15 cellular contexts compared by ENCODE assay signal in genomic region chr9:130008577-130008976, GRCh38. TPM values are rescaled to one million over a fixed set of nuclear protein-coding genes. Genes with fewer than 3 reads are reported as not detected.
DNase-seq lines count a peak whose midpoint lies in the region; ATAC-seq and TF ChIP-seq lines count a peak whose summit lies in the region.
"Had no signal": no experiment of that assay in that cellular context is flagged by ENCODE, and none has a peak within 500 bp of the region (broad histone marks: within the 10 kb centered on the region; RNA-seq: fewer than 3 reads in every experiment).

No MANE protein-coding gene starts in this region.

- H3K27me3 ChIP-seq in right lobe of liver (no peaks in the 10 kb centered on the region), transverse colon (no peaks in the 10 kb centered on the region)
- H3K27me3 ChIP-seq: pancreas had no signal

- peaks cover 82% of the 10 kb centered on the region for H3K4me1 Mint-ChIP-seq in activated naive CD4-positive, alpha-beta T cell treated with anti-CD3 and anti-CD28 coated beads for 36 hours (ENCODE audit: low read depth)

- WGBS in right lobe of liver (ENCODE audit: insufficient coverage, low coverage, low lambda C conversion rate, missing lambda C conversion rate) = 17% methylated on average over 4 of the region's 4 CpGs
- WGBS in transverse colon (ENCODE audit: low coverage in 1 of 2), 2 donors = 28 to 37% methylated on average over 2 to 4 of the region's 4 CpGs

- H3K4me3 ChIP-seq in right lobe of liver (no peak overlapping the region), transverse colon (no peak overlapping the region)
- H3K4me3 ChIP-seq: pancreas had no signal

- peak; percentile 91 to 94 (median 92) for ATAC-seq in right lobe of liver
- ATAC-seq in GM18498 (IDR thresholded peaks at IDR 0.05; ENCODE audit: unreplicated experiment) = no peak
- ATAC-seq: PC-3 had no signal

- H3K9me3 ChIP-seq in right lobe of liver (no peaks in the 10 kb centered on the region), transverse colon (no peaks in the 10 kb centered on the region)
- H3K9me3 ChIP-seq: pancreas had no signal

- H3K27ac Mint-ChIP-seq in activated naive CD4-positive, alpha-beta T cell treated with anti-CD3 and anti-CD28 coated beads for 36 hours = peak overlapping the region; percentile 93

- H3K4me1 ChIP-seq in right lobe of liver = peaks cover 0 to 13% (median 4%) of the 10 kb centered on the region in 4 donors
- H3K4me1 ChIP-seq in transverse colon = peaks cover 0 to 52% (median 15%) of the 10 kb centered on the region in 4 donors
- H3K4me1 ChIP-seq: pancreas had no signal

- intact Hi-C loops in activated naive CD4-positive, alpha-beta T cell treated with anti-CD3 and anti-CD28 coated beads for 36 hours (cut with micrococcal nuclease) = no loop called here
- intact Hi-C loops in right lobe of liver (cut with DNase I) = no loop called here
- intact Hi-C loops in transverse colon (cut with DNase I; ENCODE audit: low total_unique reads) = no loop called here

- H3K36me3 ChIP-seq in right lobe of liver = no peaks in the 10 kb centered on the region
- no peaks in the 10 kb centered on the region for H3K36me3 ChIP-seq in transverse colon
- H3K36me3 ChIP-seq: pancreas had no signal

- H3K36me3 Mint-ChIP-seq in activated naive CD4-positive, alpha-beta T cell treated with anti-CD3 and anti-CD28 coated beads for 36 hours (ENCODE audit: low read depth) = peaks cover 25% of the 10 kb centered on the region

- TF ChIP-seq EP300 in transverse colon (IDR thresholded peaks at IDR 0.05; ENCODE audit: low read depth) = no peak

- no peak for TF ChIP-seq POLR2A in right lobe of liver (IDR thresholded peaks at IDR 0.05)
- TF ChIP-seq POLR2A in transverse colon (IDR thresholded peaks at IDR 0.05) = no peak

- TF ChIP-seq CTCF in right lobe of liver (IDR thresholded peaks at IDR 0.05) = no peak
- TF ChIP-seq CTCF in transverse colon (IDR thresholded peaks at IDR 0.05) = no peak

- in situ Hi-C loops in transverse colon (cut with MboI; ENCODE audit: low pct_ligation_motif_present in 1 of 4, low pct_unique_long_range_greater_than_20kb in 1 of 4, low sequenced_read_pairs in 3 of 4) = no loop called here

- H3K27me3 Mint-ChIP-seq in activated naive CD4-positive, alpha-beta T cell treated with anti-CD3 and anti-CD28 coated beads for 36 hours (ENCODE audit: low read depth) = no peaks in the 10 kb centered on the region

- no peak for DNase-seq in activated naive CD4-positive, alpha-beta T cell treated with anti-CD3 and anti-CD28 coated beads for 36 hours
- no peak for DNase-seq in activated naive CD4-positive, alpha-beta T cell (lab: John Stamatoyannopoulos, UW)
- DNase-seq in activated CD8-positive, alpha-beta memory T cell treated with anti-CD3 and anti-CD28 coated beads, Interleukin-2, amount 50 U/mL, for 48 hours = peak; percentile 51
- DNase-seq in right lobe of liver = no peak
- DNase-seq in transverse colon = no peak
- DNase-seq in hepatic stellate cell (ENCODE audit: low spot score) = no peak
- no peak for DNase-seq in GM03348 (ENCODE audit: low spot score)
- DNase-seq: activated CD4-positive, alpha-beta T cell treated with anti-CD3 and anti-CD28 coated beads, Interleukin-2, amount 50 U/mL, for 4 hours; aorta; dermis blood vessel endothelial cell; DMS53; midbrain; pancreas; PC-3 had no signal

- CTCF ChIA-PET in activated naive CD4-positive, alpha-beta T cell treated with anti-CD3 and anti-CD28 coated beads for 36 hours (lab: Charles Lee) = interaction anchor here (0.6 to 1.6 kb wide), 4 partner anchors 8 to 22 kb away, joined by 3 to 8 read pairs (median 4); no protein-coding TSS in a partner anchor

- peaks cover 3% of the 10 kb centered on the region for H3K9me3 Mint-ChIP-seq in activated naive CD4-positive, alpha-beta T cell treated with anti-CD3 and anti-CD28 coated beads for 36 hours

- H3K4me3 Mint-ChIP-seq in activated naive CD4-positive, alpha-beta T cell treated with anti-CD3 and anti-CD28 coated beads for 36 hours = no peak overlapping the region

- H3K27ac ChIP-seq in right lobe of liver = peak overlapping the region in 1 of 3 donors; percentile 48
- peak overlapping the region; percentile 46 to 67 (median 60) for H3K27ac ChIP-seq in transverse colon
- H3K27ac ChIP-seq: pancreas had no signal

RNA-seq across cellular contexts. Expression of gene FNBP1, which starts 34.4 kb away (rescaled TPM):
- total RNA-seq in activated naive CD4-positive, alpha-beta T cell treated with anti-CD3 and anti-CD28 coated beads for 36 hours = 100 to 1,000 TPM; 126 to 128 TPM
- total RNA-seq in right lobe of liver (10 to 100 TPM; 11.7 to 27.1 (median 15.9) TPM), transverse colon (100 to 1,000 TPM in 1 of 4 donors, 10 to 100 TPM in 3; 38.5 to 114 (median 62.9) TPM)

RNA-seq across cellular contexts. Expression of gene GPR107, which starts 45.1 kb away (rescaled TPM):
- 10 to 100 TPM; 19.0 to 20.0 TPM for total RNA-seq in activated naive CD4-positive, alpha-beta T cell treated with anti-CD3 and anti-CD28 coated beads for 36 hours
- total RNA-seq in right lobe of liver (10 to 100 TPM; 12.6 to 18.2 (median 14.5) TPM), transverse colon (10 to 100 TPM; 25.7 to 33.7 (median 32.7) TPM)
